9 cellular contexts compared by ENCODE assay signal in genomic region chr3:106068795-106069194, GRCh38.
A peak's percentile ranks its signal among the peaks of the same experiment; 100 is the strongest.
DNase-seq lines count a peak whose midpoint lies in the region; ATAC-seq lines count a peak whose summit lies in the region.
"Had no signal": no experiment of that assay in that cellular context is flagged by ENCODE, and none has a peak within 500 bp of the region (broad histone marks: within the 10 kb centered on the region; RNA-seq: fewer than 3 reads in every experiment).

No MANE protein-coding gene starts in this region.

- peak overlapping the region; percentile 91 for H3K27ac Mint-ChIP-seq in activated naive CD8-positive, alpha-beta T cell
- H3K27ac Mint-ChIP-seq: type B pancreatic cell had no signal

- peak; percentile 86 for ATAC-seq in HG02798 (IDR thresholded peaks at IDR 0.05; ENCODE audit: poor library complexity, unreplicated experiment)
- peak; percentile 85 for ATAC-seq in sciatic nerve

- H3K9me3 Mint-ChIP-seq in activated naive CD8-positive, alpha-beta T cell (ENCODE audit: low read depth) = peaks cover 12% of the 10 kb centered on the region

- no peak overlapping the region for H3K4me3 Mint-ChIP-seq in activated naive CD8-positive, alpha-beta T cell
- H3K4me3 Mint-ChIP-seq: type B pancreatic cell had no signal

- DNase-seq in GM19238 (ENCODE audit: insufficient read length, low spot score) (peak; percentile 9), sciatic nerve (ENCODE audit: low spot score) (no peak), NCI-H748 (lab: John Stamatoyannopoulos, UW; ENCODE audit: unreplicated experiment) (no peak), superior temporal gyrus (ENCODE audit: extremely low spot score) (no peak), DMS79 (lab: John Stamatoyannopoulos, UW) (no peak), hypothalamus (lab: John Stamatoyannopoulos, UW) (no peak)

- H3K4me1 Mint-ChIP-seq in activated naive CD8-positive, alpha-beta T cell (ENCODE audit: low read depth) = peaks cover 17% of the 10 kb centered on the region

- no peaks in the 10 kb centered on the region for H3K27me3 Mint-ChIP-seq in activated naive CD8-positive, alpha-beta T cell
- H3K27me3 Mint-ChIP-seq: type B pancreatic cell had no signal

- intact Hi-C loops in sciatic nerve (cut with DNase I) = no loop called here

- H3K36me3 Mint-ChIP-seq in activated naive CD8-positive, alpha-beta T cell = peaks cover 9% of the 10 kb centered on the region
- H3K36me3 Mint-ChIP-seq: type B pancreatic cell had no signal
